ENCODE assay signal across 30 cellular contexts in the genomic region with DNA sequence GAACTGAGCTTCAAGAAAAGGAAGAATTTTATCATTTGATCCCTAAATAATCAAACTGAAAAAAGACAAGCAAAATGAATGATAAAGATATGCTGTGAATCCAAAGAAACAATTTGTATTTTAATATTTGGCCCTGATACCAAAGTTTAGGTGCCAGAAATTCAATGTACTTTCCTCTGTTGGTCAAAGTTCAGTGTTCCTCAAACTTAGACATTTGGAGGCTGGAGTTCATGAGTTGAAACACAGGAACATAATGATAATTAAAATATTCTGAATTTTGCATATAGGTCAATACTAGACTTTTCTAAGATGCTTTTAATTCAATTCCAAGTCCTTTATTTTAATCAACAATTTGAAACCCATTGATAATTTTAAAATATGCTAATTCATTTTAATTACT.
"Had no signal": no experiment of that assay in that cellular context is flagged by ENCODE, and none has a peak within 500 bp of the region (broad histone marks: within the 10 kb centered on the region; RNA-seq: fewer than 3 reads in every experiment).

No MANE protein-coding gene starts in this region.

- H3K4me3 ChIP-seq: ovary, psoas muscle, skin epidermis, smooth muscle cell, spleen, suprapubic skin, testis, tibial artery, transverse colon, upper lobe of right lung, uterus had no signal

- H3K36me3 ChIP-seq: neutrophil, ovary, spleen, suprapubic skin, tibial artery, transverse colon, upper lobe of right lung, uterus had no signal

- H3K79me2 ChIP-seq: parathyroid adenoma had no signal

- H2AFZ ChIP-seq: parathyroid adenoma had no signal

- H3K4me2 ChIP-seq: smooth muscle cell had no signal

- H3K27me3 ChIP-seq: neutrophil, ovary, spleen, suprapubic skin, testis, tibial artery, transverse colon, upper lobe of right lung, uterus had no signal

- H3K9me3 ChIP-seq: neutrophil, ovary, psoas muscle, testis, tibial artery, transverse colon, upper lobe of right lung, uterus had no signal

- DNase-seq: naive thymus-derived CD8-positive, alpha-beta T cell; nephron progenitor cell; nucleus accumbens; ovary; posterior cingulate gyrus; psoas muscle; right cardiac atrium; spleen; stimulated activated CD4-positive, alpha-beta T cell treated with anti-CD3 and anti-CD28 coated beads, Interleukin-12 subunit alpha, Interleukin-12 subunit beta, amount 100 ng/mL, for 4 hours; stimulated activated CD4-positive, alpha-beta T cell treated with anti-CD3 and anti-CD28 coated beads, Interleukin-1b, Interleukin-23, amount 100 ng/mL, for 48 hours; stimulated activated CD4-positive, alpha-beta T cell treated with anti-CD3 and anti-CD28 coated beads, Interleukin-4, amount 100 ng/mL, for 1 hour; stimulated activated CD4-positive, alpha-beta T cell treated with anti-CD3 and anti-CD28 coated beads, Interleukin-4, amount 100 ng/mL, for 4 hours; stimulated activated CD8-positive, alpha-beta memory T cell treated with anti-CD3 and anti-CD28 coated beads, Interleukin-4, amount 100 ng/mL, for 48 hours; stimulated activated naive CD4-positive, alpha-beta T cell; stimulated activated naive CD8-positive, alpha-beta T cell treated with anti-CD3 and anti-CD28 coated beads, Interleukin-15, amount 100 ng/mL, for 72 hours; stimulated activated naive CD8-positive, alpha-beta T cell treated with anti-CD3 and anti-CD28 coated beads, Interleukin-15, Interleukin-2, amounts not matched to agents 100 U/mL and 50 U/mL, for 24 hours; substantia nigra; testis; tibial artery; transverse colon; upper lobe of right lung; uterus had no signal

- H3K4me1 ChIP-seq: parathyroid adenoma, psoas muscle, suprapubic skin, testis, tibial artery, transverse colon, upper lobe of right lung, uterus had no signal

- H3K27ac ChIP-seq: neutrophil, ovary, parathyroid adenoma, psoas muscle, skin epidermis, spleen, suprapubic skin, testis, tibial artery, transverse colon, upper lobe of right lung, uterus had no signal

- ATAC-seq: naive thymus-derived CD8-positive, alpha-beta T cell; natural killer cell treated with Interleukin-12 subunit alpha and Interleukin-12 subunit beta and Interleukin-15 and Interleukin-18, amount 100 ng/mL, for 72 hours; psoas muscle; right cardiac atrium; sciatic nerve; stimulated activated memory B cell treated with anti-CD40 and anti-IgM and Interleukin-4, amounts not matched to agents 10 μg/mL and 1 μg/mL and 100 μg/mL, for 72 hours; stimulated activated naive CD8-positive, alpha-beta T cell treated with anti-CD3 and anti-CD28 coated beads, Interleukin-15, amount 100 ng/mL, for 72 hours; stimulated activated naive CD8-positive, alpha-beta T cell treated with anti-CD3 and anti-CD28 coated beads, Interleukin-15, Interleukin-2, amounts not matched to agents 100 U/mL and 50 U/mL, for 24 hours; upper lobe of right lung had no signal
